1 cellular context compared by ENCODE assay signal in genomic region chr18:1177232-1177631, GRCh38.
TF ChIP-seq lines count a peak whose summit lies in the region.

No MANE protein-coding gene starts in this region.

TF ChIP-seq in K562, 482 proteins besides CTCF, POLR2A, EP300 and RAD21 (continued from another document):
- TF ChIP-seq CEBPZ (IDR thresholded peaks at IDR 0.05; ENCODE audit: borderline replicate concordance, low read depth, low read length) (no peak), CBX5 (IDR thresholded peaks at IDR 0.05; ENCODE audit: borderline replicate concordance, low read depth) (peak; percentile 78), MITF (IDR thresholded peaks at IDR 0.05) (no peak), NR2F6 (CRISPR knock-in tag; IDR thresholded peaks at IDR 0.05) (no peak), MYNN (IDR thresholded peaks at IDR 0.05) (no peak), MYNN (CRISPR knock-in tag; IDR thresholded peaks at IDR 0.05) (no peak), KLF13 (tag; IDR thresholded peaks at IDR 0.05; ENCODE audit: borderline replicate concordance, low read depth) (no peak)
